In the genomic region with DNA sequence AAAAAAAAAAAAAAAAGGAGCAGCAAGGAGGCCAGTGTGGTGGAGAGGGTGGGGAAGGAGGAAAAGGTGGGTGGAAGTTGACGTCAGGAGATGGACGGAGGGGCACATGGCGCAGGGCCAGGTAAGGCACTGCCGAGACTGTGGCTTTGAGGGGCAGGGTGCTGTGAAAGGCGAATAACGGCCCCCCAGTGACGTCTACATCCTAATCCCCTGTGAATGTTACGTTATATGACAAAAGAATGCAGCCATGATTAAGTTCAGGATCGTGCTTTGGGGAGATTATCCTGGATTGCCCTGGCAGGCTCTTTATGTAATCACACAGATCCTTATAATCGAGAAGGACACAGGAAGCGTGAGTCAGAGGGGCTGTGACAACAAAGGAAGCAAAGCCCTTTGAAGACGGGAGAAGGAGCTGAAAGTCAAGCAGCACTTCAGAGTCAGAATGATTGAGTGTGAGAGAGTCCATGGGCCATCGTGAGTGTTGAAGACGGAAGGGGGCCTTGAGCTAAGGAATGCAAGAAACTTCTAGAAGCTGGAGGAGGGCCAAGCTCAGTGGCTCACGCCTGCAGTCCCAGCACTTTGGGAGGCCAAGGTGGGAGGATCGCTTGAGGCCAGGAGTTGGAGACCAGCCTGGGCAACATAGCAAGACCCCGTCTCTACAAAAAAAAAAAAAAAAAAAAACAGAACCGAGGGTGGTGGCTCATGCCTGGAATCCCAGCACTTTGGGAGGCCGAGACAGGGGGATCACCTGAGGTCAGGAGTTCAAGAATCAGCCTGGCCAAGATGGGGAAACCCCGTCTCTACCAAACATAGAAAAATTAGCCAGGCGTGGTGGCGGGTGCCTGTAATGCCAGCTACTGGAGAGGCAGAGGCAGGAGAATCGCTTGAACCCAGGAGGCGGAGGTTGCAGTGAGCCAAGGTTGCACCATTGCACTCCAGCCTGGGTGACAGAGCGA, we compare ENCODE assay signal across 1 cellular context.
A peak's percentile ranks its signal among the peaks of the same experiment; 100 is the strongest.
TF ChIP-seq lines count a peak whose summit lies in the region.

No MANE protein-coding gene starts in this region.

TF ChIP-seq in A549, 52 proteins besides CTCF, POLR2A, EP300 and RAD21 (continued from another document):
- TF ChIP-seq FOXS1 (CRISPR knock-in tag; IDR thresholded peaks at IDR 0.05) (0 out of 2 replicates have a peak, but pooled peaks have one; percentile 61), NR3C1 (IDR thresholded peaks at IDR 0.05) (no peak), NPAS2 (CRISPR knock-in tag; IDR thresholded peaks at IDR 0.05; ENCODE audit: borderline replicate concordance) (no peak), MAZ (IDR thresholded peaks at IDR 0.05; ENCODE audit: borderline replicate concordance, low read depth, low read length) (no peak), HOXB5 (CRISPR knock-in tag; IDR thresholded peaks at IDR 0.05) (peak; percentile 97), SMC3 (IDR thresholded peaks at IDR 0.05) (peak; percentile 37; the same call in 1 of the 3 replicates), ESRRA (IDR thresholded peaks at IDR 0.05; ENCODE audit: borderline replicate concordance, low read length) (0 out of 2 replicates have a peak, but pooled peaks have one; percentile 63), ZSCAN20 (CRISPR knock-in tag; IDR thresholded peaks at IDR 0.05) (peak; percentile 12; the same call in 1 of the 2 replicates), TFCP2L1 (CRISPR knock-in tag; IDR thresholded peaks at IDR 0.05) (no peak), HOXA7 (CRISPR knock-in tag; IDR thresholded peaks at IDR 0.05) (peak; percentile 8; the same call in 1 of the 2 replicates), SREBF2 (IDR thresholded peaks at IDR 0.05) (no peak), EHF (CRISPR knock-in tag; IDR thresholded peaks at IDR 0.05) (peak; percentile 40; the same call in 1 of the 2 replicates), RARB (CRISPR knock-in tag; IDR thresholded peaks at IDR 0.05) (peak; percentile 84; the same call in 1 of the 2 replicates), ZNF302 (CRISPR knock-in tag; IDR thresholded peaks at IDR 0.05) (no peak), HEYL (CRISPR knock-in tag; IDR thresholded peaks at IDR 0.05) (no peak; the same call in 1 of the 2 replicates), GATA3 (IDR thresholded peaks at IDR 0.05; ENCODE audit: borderline replicate concordance) (peak; percentile 96), CHD2 (IDR thresholded peaks at IDR 0.05; ENCODE audit: low read length, partially characterized antibody) (peak; percentile 13), BCL3 (IDR thresholded peaks at IDR 0.05) (peak; percentile 82; the same call in 2 of the 3 replicates), JUN (IDR thresholded peaks at IDR 0.05) (peak; percentile 95 to 99; a peak in 4 of 5 replicates), CHD4 (IDR thresholded peaks at IDR 0.05; ENCODE audit: borderline replicate concordance) (peak; percentile 52; the same call in 1 of the 2 replicates), HOXB13 (CRISPR knock-in tag; IDR thresholded peaks at IDR 0.05; ENCODE audit: low read depth) (peak; percentile 55), JUNB (IDR thresholded peaks at IDR 0.05) (peak; percentile 96), FOSB (CRISPR knock-in tag; IDR thresholded peaks at IDR 0.05) (no peak), BHLHE40 (IDR thresholded peaks at IDR 0.05; ENCODE audit: low read depth, low read length) (0 out of 2 replicates have a peak, but pooled peaks have one; percentile 18), PBX3 (IDR thresholded peaks at IDR 0.05) (peak; percentile 79), ZFP36 (IDR thresholded peaks at IDR 0.05; ENCODE audit: borderline replicate concordance, partially characterized antibody) (no peak), FOSL2 (IDR thresholded peaks at IDR 0.05) (peak; percentile 92), FOSL2 (CRISPR knock-in tag; IDR thresholded peaks at IDR 0.05) (peak; percentile 98), CEBPB (IDR thresholded peaks at IDR 0.05) (peak; percentile 77 to 87), PHF8 (IDR thresholded peaks at IDR 0.05; ENCODE audit: borderline replicate concordance, low read depth) (no peak), CBX2 (IDR thresholded peaks at IDR 0.05; ENCODE audit: borderline replicate concordance, low read depth) (no peak), MYC (IDR thresholded peaks at IDR 0.05; ENCODE audit: borderline replicate concordance, low read length) (peak; percentile 47; the same call in 1 of the 2 replicates), HES2 (IDR thresholded peaks at IDR 0.05) (peak; percentile 23; the same call in 1 of the 2 replicates), RFX5 (IDR thresholded peaks at IDR 0.05) (0 out of 2 replicates have a peak, but pooled peaks have one; percentile 10), HMGXB4 (CRISPR knock-in tag; IDR thresholded peaks at IDR 0.05; ENCODE audit: borderline replicate concordance) (no peak), KDM5A (IDR thresholded peaks at IDR 0.05) (no peak)
- TF ChIP-seq, protein P1, sequence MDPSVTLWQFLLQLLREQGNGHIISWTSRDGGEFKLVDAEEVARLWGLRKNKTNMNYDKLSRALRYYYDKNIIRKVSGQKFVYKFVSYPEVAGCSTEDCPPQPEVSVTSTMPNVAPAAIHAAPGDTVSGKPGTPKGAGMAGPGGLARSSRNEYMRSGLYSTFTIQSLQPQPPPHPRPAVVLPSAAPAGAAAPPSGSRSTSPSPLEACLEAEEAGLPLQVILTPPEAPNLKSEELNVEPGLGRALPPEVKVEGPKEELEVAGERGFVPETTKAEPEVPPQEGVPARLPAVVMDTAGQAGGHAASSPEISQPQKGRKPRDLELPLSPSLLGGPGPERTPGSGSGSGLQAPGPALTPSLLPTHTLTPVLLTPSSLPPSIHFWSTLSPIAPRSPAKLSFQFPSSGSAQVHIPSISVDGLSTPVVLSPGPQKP (IDR thresholded peaks at IDR 0.05; ENCODE audit: low read depth, low read length): no peak; the same call in 1 of the 2 replicates
- TF ChIP-seq, protein P2, sequence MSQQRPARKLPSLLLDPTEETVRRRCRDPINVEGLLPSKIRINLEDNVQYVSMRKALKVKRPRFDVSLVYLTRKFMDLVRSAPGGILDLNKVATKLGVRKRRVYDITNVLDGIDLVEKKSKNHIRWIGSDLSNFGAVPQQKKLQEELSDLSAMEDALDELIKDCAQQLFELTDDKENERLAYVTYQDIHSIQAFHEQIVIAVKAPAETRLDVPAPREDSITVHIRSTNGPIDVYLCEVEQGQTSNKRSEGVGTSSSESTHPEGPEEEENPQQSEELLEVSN (IDR thresholded peaks at IDR 0.05; ENCODE audit: borderline replicate concordance, low read depth): peak; percentile 67
- TF ChIP-seq, protein P3, sequence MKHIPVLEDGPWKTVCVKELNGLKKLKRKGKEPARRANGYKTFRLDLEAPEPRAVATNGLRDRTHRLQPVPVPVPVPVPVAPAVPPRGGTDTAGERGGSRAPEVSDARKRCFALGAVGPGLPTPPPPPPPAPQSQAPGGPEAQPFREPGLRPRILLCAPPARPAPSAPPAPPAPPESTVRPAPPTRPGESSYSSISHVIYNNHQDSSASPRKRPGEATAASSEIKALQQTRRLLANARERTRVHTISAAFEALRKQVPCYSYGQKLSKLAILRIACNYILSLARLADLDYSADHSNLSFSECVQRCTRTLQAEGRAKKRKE (CRISPR knock-in tag; IDR thresholded peaks at IDR 0.05; ENCODE audit: low read depth): 0 out of 2 replicates have a peak, but pooled peaks have one; percentile 15
